ENCODE assay signal across 29 cellular contexts in the genomic region with DNA sequence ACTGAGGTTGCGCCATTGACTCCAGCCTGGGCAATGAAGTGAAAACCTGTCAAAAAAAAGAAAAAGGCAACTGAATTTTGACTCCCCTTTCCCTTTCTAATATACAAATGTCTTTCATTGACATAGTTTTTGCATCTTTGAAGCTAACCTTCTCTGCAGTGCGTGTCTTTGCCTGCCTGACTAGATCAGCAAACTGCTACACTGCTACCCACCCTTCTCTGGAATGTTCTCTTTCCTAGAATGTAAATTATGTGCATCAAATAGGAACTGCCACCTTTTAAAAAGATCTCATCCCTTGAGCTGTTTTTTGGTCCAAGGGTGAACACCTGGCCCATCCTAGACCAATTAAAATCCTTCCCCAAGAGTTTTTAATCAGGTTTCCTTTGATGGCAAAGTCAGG.
"Had no signal": no experiment of that assay in that cellular context is flagged by ENCODE, and none has a peak within 500 bp of the region (broad histone marks: within the 10 kb centered on the region; RNA-seq: fewer than 3 reads in every experiment).

No MANE protein-coding gene starts in this region.

- H3K27ac Mint-ChIP-seq: natural killer cell; nephron progenitor cell; neural progenitor cell; progenitor cell of endocrine pancreas; stimulated activated naive B cell treated with anti-CD40 and anti-IgM and Interleukin-4, amounts not matched to agents 10 μg/mL and 1 μg/mL and 100 μg/mL, for 72 hours had no signal

- H3K4me3 Mint-ChIP-seq: mesothelial cell of epicardium; naive B cell; natural killer cell; nephron progenitor cell; neural progenitor cell; stimulated activated naive B cell treated with anti-CD40 and anti-IgM and Interleukin-4, amounts not matched to agents 10 μg/mL and 1 μg/mL and 100 μg/mL, for 72 hours had no signal

- H3K36me3 Mint-ChIP-seq: mesothelial cell of epicardium; naive B cell; natural killer cell; neural progenitor cell; stimulated activated naive B cell treated with anti-CD40 and anti-IgM and Interleukin-4, amounts not matched to agents 10 μg/mL and 1 μg/mL and 100 μg/mL, for 72 hours had no signal

- H2AFZ ChIP-seq: hepatocyte, neural progenitor cell had no signal

- H3K9me3 Mint-ChIP-seq: natural killer cell; stimulated activated naive B cell treated with anti-CD40 and anti-IgM and Interleukin-4, amounts not matched to agents 10 μg/mL and 1 μg/mL and 100 μg/mL, for 72 hours had no signal

- ATAC-seq: left colon; left lung; lower lobe of right lung; natural killer cell; right lobe of liver; stimulated activated naive B cell treated with anti-CD40 and anti-IgM and Interleukin-4, amounts not matched to agents 10 μg/mL and 1 μg/mL and 100 μg/mL, for 72 hours; stimulated activated naive CD8-positive, alpha-beta T cell treated with anti-CD3 and anti-CD28 coated beads, Interleukin-15, Interleukin-2, amounts not matched to agents 100 U/mL and 50 U/mL, for 24 hours; upper lobe of right lung had no signal

- H3K9me3 ChIP-seq: left lung, lower lobe of right lung, neutrophil, ovary, right atrium auricular region, right lobe of liver, stomach, testis, thyroid gland, transverse colon, upper lobe of right lung had no signal

- H3K4me1 Mint-ChIP-seq: naive B cell; natural killer cell; neural progenitor cell; stimulated activated naive B cell treated with anti-CD40 and anti-IgM and Interleukin-4, amounts not matched to agents 10 μg/mL and 1 μg/mL and 100 μg/mL, for 72 hours had no signal

- H3K4me1 ChIP-seq: left lung, lower lobe of right lung, right atrium auricular region, right lobe of liver, transverse colon, upper lobe of right lung had no signal

- DNase-seq: kidney; left colon; left lung; lower lobe of right lung; mesendoderm; naive B cell; natural killer cell; nephron progenitor cell; occipital lobe; ovary; right lobe of liver; stimulated activated CD4-positive, alpha-beta T cell treated with anti-CD3 and anti-CD28 coated beads, Interleukin-12 subunit alpha, Interleukin-12 subunit beta, amount 100 ng/mL, for 4 hours; stimulated activated CD4-positive, alpha-beta T cell treated with anti-CD3 and anti-CD28 coated beads, Interleukin-15, amount 100 ng/mL, for 24 hours; stimulated activated CD4-positive, alpha-beta T cell treated with anti-CD3 and anti-CD28 coated beads, Interleukin-2, amount 100 ng/mL, for 24 hours; stimulated activated CD4-positive, alpha-beta T cell treated with anti-CD3 and anti-CD28 coated beads, Interleukin-4, amount 100 ng/mL, for 1 hour; stimulated activated naive B cell treated with anti-CD40 and anti-IgM and Interleukin-4, amounts not matched to agents 10 μg/mL and 1 μg/mL and 100 μg/mL, for 72 hours; stimulated activated naive CD8-positive, alpha-beta T cell treated with anti-CD3 and anti-CD28 coated beads, Interleukin-15, Interleukin-2, amounts not matched to agents 100 U/mL and 50 U/mL, for 24 hours; stomach; testis; thyroid gland; transverse colon; upper lobe of right lung had no signal

- H3K36me3 ChIP-seq: left lung, lower lobe of right lung, neural progenitor cell, neutrophil, ovary, right atrium auricular region, right lobe of liver, stomach, thyroid gland, transverse colon, upper lobe of right lung had no signal

- H3K27me3 ChIP-seq: hepatocyte, left lung, neural progenitor cell, neutrophil, ovary, right atrium auricular region, right lobe of liver, stomach, testis, thyroid gland, transverse colon, upper lobe of right lung had no signal

- H3K9ac ChIP-seq: neural progenitor cell had no signal

- H3K79me2 ChIP-seq: hepatocyte had no signal

- H3K4me2 ChIP-seq: hepatocyte, neural progenitor cell had no signal

- H3K4me3 ChIP-seq: hepatocyte, left lung, lower lobe of right lung, neural progenitor cell, ovary, right atrium auricular region, right lobe of liver, skin epidermis, stomach, testis, thyroid gland, transverse colon, upper lobe of right lung had no signal

- H3K27ac ChIP-seq: left lung, lower lobe of right lung, neural progenitor cell, neutrophil, ovary, right atrium auricular region, right lobe of liver, skin epidermis, stomach, testis, thyroid gland, transverse colon, upper lobe of right lung had no signal

- H3K27me3 Mint-ChIP-seq: progenitor cell of endocrine pancreas had no signal
